In the genomic region with DNA sequence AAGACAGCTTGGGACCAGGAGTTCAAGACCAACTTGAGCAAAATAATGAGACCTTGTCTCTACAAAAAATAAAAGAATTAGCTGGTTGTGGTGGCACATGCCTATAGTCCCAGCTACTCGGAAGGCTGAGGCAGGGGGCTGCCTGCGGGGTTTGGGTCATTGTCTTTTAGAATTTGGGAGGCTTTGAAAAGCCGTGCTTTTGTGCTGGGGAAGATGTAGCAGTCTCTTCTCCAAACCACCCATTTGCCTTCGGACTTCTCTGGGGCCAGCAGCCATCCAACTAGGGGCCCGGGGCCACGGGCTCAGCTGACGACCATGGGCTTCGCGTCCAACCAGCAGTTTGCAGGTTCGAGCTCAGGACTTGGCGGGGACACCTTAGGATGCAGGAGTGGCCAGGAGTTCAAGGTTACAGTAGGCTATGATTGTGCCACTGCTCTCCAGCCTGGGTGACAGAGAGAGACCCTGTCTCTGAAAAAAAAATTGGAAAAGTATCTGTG, we compare ENCODE assay signal across 33 cellular contexts.
"Had no signal": no experiment of that assay in that cellular context is flagged by ENCODE, and none has a peak within 500 bp of the region (broad histone marks: within the 10 kb centered on the region; RNA-seq: fewer than 3 reads in every experiment).

No MANE protein-coding gene starts in this region.

- DNase-seq: activated CD4-positive, alpha-beta memory T cell treated with anti-CD3 and anti-CD28 coated beads for 36 hours; activated CD4-positive, alpha-beta T cell treated with anti-CD3 and anti-CD28 coated beads for 36 hours; activated CD4-positive, alpha-beta T cell treated with anti-CD3 and anti-CD28 coated beads, Interleukin-2, amount 10 ng/mL, durations not matched to agents 24 days and 14 days; activated CD4-positive, CD25-positive, alpha-beta regulatory T cell; activated CD4-positive, CD25-positive, alpha-beta regulatory T cell treated with anti-CD3 and anti-CD28 coated beads, Interleukin-2, amount 50 U/mL, for 72 hours; activated CD8-positive, alpha-beta memory T cell treated with anti-CD3 and anti-CD28 coated beads, Interleukin-2, amount 10 ng/mL, durations not matched to agents 7 days and 5 days; activated CD8-positive, alpha-beta memory T cell treated with anti-CD3 and anti-CD28 coated beads, Interleukin-2, amount 50 U/mL, for 4 hours; activated CD8-positive, alpha-beta T cell treated with anti-CD3 and anti-CD28 coated beads, Interleukin-2, amount 10 ng/mL, durations not matched to agents 7 days and 5 days; activated effector memory CD4-positive, alpha-beta T cell treated with anti-CD3 and anti-CD28 coated beads, Interleukin-2, amount 50 U/mL, for 16 hours; activated naive CD4-positive, alpha-beta T cell treated with anti-CD3 and anti-CD28 coated beads for 36 hours; activated naive CD8-positive, alpha-beta T cell treated with anti-CD3 and anti-CD28 coated beads for 36 hours; activated naive CD8-positive, alpha-beta T cell treated with anti-CD3 and anti-CD28 coated beads, Interleukin-2, amount 50 U/mL, for 24 hours; activated T-cell treated with anti-CD3 and anti-CD28 coated beads, Interleukin-2, amount 50 U/mL, for 1 hour; activated T-cell treated with anti-CD3 and anti-CD28 coated beads, Interleukin-2, amount 50 U/mL, for 48 hours; adrenal gland; amygdala; aorta; central memory CD4-positive, alpha-beta T cell; cerebellar nuclear complex; colonic mucosa; effector CD8-positive, alpha-beta T cell; esophagus squamous epithelium; foreskin melanocyte; head of caudate nucleus; T-helper 1 cell; T-helper 17 cell; T1000; WERI-Rb-1 had no signal

- ATAC-seq: activated CD4-positive, alpha-beta T cell treated with anti-CD3 and anti-CD28 coated beads for 36 hours; activated CD8-positive, alpha-beta memory T cell treated with anti-CD3 and anti-CD28 coated beads, Interleukin-2, amount 10 ng/mL, durations not matched to agents 7 days and 5 days; activated CD8-positive, alpha-beta T cell treated with anti-CD3 and anti-CD28 coated beads, Interleukin-2, amount 10 ng/mL, durations not matched to agents 7 days and 5 days; activated naive CD8-positive, alpha-beta T cell treated with anti-CD3 and anti-CD28 coated beads, Interleukin-2, amount 50 U/mL, for 24 hours; T-helper 17 cell had no signal

- H3K4me1 ChIP-seq: adrenal gland, breast epithelium, colonic mucosa had no signal

- H3K27me3 ChIP-seq: adrenal gland, breast epithelium, cardiac muscle cell, colonic mucosa, esophagus squamous epithelium had no signal

- H3K9me3 ChIP-seq: adrenal gland, breast epithelium, colonic mucosa, esophagus squamous epithelium had no signal

- H3K4me3 ChIP-seq: adrenal gland, breast epithelium, cardiac muscle cell, colonic mucosa, esophagus squamous epithelium had no signal

- FAIRE-seq: endometrium, endothelial cell of umbilical vein had no signal

- H3K27ac ChIP-seq: adrenal gland, breast epithelium, cardiac muscle cell, colonic mucosa, epithelial cell of prostate, esophagus squamous epithelium, WERI-Rb-1 had no signal

- H3K36me3 ChIP-seq: adrenal gland, breast epithelium, cardiac muscle cell, colonic mucosa, esophagus squamous epithelium, WERI-Rb-1 had no signal
